In genomic region chr4:13171292-13172057, GRCh38 we compare ENCODE assay signal across 23 cellular contexts.
"Had no signal": no experiment of that assay in that cellular context is flagged by ENCODE, and none has a peak within 500 bp of the region (broad histone marks: within the 10 kb centered on the region; RNA-seq: fewer than 3 reads in every experiment).

No MANE protein-coding gene starts in this region.

- H3K4me1 Mint-ChIP-seq: activated naive CD8-positive, alpha-beta T cell treated with anti-CD3 and anti-CD28 coated beads, Interleukin-2, amount 50 U/mL, for 24 hours; naive B cell had no signal

- H3K27me3 ChIP-seq: heart right ventricle, testis had no signal

- FAIRE-seq: kidney, TTC549 had no signal

- H3K27ac Mint-ChIP-seq: activated CD8-positive, alpha-beta T cell treated with anti-CD3 and anti-CD28 coated beads, Interleukin-2, amount 10 ng/mL, durations not matched to agents 7 days and 5 days; activated naive CD8-positive, alpha-beta T cell treated with anti-CD3 and anti-CD28 coated beads, Interleukin-2, amount 50 U/mL, for 24 hours; activated T-helper 1 cell treated with anti-CD3 and anti-CD28 coated beads, Interleukin-12 subunit alpha, Interleukin-12 subunit beta, Interleukin-2, Interleukin-4 antibody, amounts not matched to agents 30 ng/mL and 10 ng/mL and 1 ng/mL, durations not matched to agents 14 hours and 24 hours and 36 hours; naive B cell; T-helper 2 cell treated with Interferon-gamma antibody and Interleukin-4, amounts not matched to agents 5 μg/mL and 100 μg/mL, for 36 hours had no signal

- H3K79me2 ChIP-seq: parathyroid adenoma had no signal

- H3K9me3 ChIP-seq: heart right ventricle, lower lobe of right lung, testis had no signal

- DNase-seq: activated CD4-positive, alpha-beta T cell treated with anti-CD3 and anti-CD28 coated beads for 1 hour; activated CD4-positive, alpha-beta T cell treated with anti-CD3 and anti-CD28 coated beads, Interleukin-2, amount 50 U/mL, for 1 hour; activated CD8-positive, alpha-beta T cell treated with anti-CD3 and anti-CD28 coated beads, Interleukin-2, amount 10 ng/mL, durations not matched to agents 7 days and 5 days; activated gamma-delta T cell; activated naive CD4-positive, alpha-beta T cell treated with anti-CD3 and anti-CD28 coated beads, Interleukin-2, amount 50 U/mL, for 16 hours; activated naive CD8-positive, alpha-beta T cell treated with anti-CD3 and anti-CD28 coated beads, Interleukin-2, amount 50 U/mL, for 24 hours; cerebellar nuclear complex; heart right ventricle; kidney; lower lobe of right lung; naive B cell; right cardiac atrium; stimulated activated CD4-positive, alpha-beta T cell treated with anti-CD3 and anti-CD28 coated beads, Interleukin-1b, Interleukin-23, amount 100 ng/mL, for 48 hours; stimulated activated naive CD4-positive, alpha-beta T cell; testis; trophoblast cell; WERI-Rb-1 had no signal

- H3K4me3 Mint-ChIP-seq: activated CD8-positive, alpha-beta T cell treated with anti-CD3 and anti-CD28 coated beads, Interleukin-2, amount 10 ng/mL, durations not matched to agents 7 days and 5 days; activated naive CD8-positive, alpha-beta T cell treated with anti-CD3 and anti-CD28 coated beads, Interleukin-2, amount 50 U/mL, for 24 hours; activated T-helper 1 cell treated with anti-CD3 and anti-CD28 coated beads, Interleukin-12 subunit alpha, Interleukin-12 subunit beta, Interleukin-2, Interleukin-4 antibody, amounts not matched to agents 30 ng/mL and 10 ng/mL and 1 ng/mL, durations not matched to agents 14 hours and 24 hours and 36 hours; naive B cell; T-helper 2 cell treated with Interferon-gamma antibody and Interleukin-4, amounts not matched to agents 5 μg/mL and 100 μg/mL, for 36 hours had no signal

- H3K36me3 ChIP-seq: heart right ventricle, lower lobe of right lung, WERI-Rb-1 had no signal

- H3K27ac ChIP-seq: coronary artery, epithelial cell of prostate, lower lobe of right lung, parathyroid adenoma, testis, WERI-Rb-1 had no signal

- H3K36me3 Mint-ChIP-seq: naive B cell had no signal

- H3K9ac ChIP-seq: parathyroid adenoma had no signal

- H3K27me3 Mint-ChIP-seq: activated naive CD8-positive, alpha-beta T cell treated with anti-CD3 and anti-CD28 coated beads, Interleukin-2, amount 50 U/mL, for 24 hours; naive B cell had no signal

- H3K4me1 ChIP-seq: lower lobe of right lung, parathyroid adenoma, testis had no signal

- H3K4me3 ChIP-seq: coronary artery, heart right ventricle, lower lobe of right lung, testis had no signal

- H3K9me3 Mint-ChIP-seq: activated naive CD8-positive, alpha-beta T cell treated with anti-CD3 and anti-CD28 coated beads, Interleukin-2, amount 50 U/mL, for 24 hours; activated T-helper 1 cell treated with anti-CD3 and anti-CD28 coated beads, Interleukin-12 subunit alpha, Interleukin-12 subunit beta, Interleukin-2, Interleukin-4 antibody, amounts not matched to agents 30 ng/mL and 10 ng/mL and 1 ng/mL, durations not matched to agents 14 hours and 24 hours and 36 hours; naive B cell; T-helper 2 cell treated with Interferon-gamma antibody and Interleukin-4, amounts not matched to agents 5 μg/mL and 100 μg/mL, for 36 hours had no signal
